8 cellular contexts compared by ENCODE assay signal in the genomic region with DNA sequence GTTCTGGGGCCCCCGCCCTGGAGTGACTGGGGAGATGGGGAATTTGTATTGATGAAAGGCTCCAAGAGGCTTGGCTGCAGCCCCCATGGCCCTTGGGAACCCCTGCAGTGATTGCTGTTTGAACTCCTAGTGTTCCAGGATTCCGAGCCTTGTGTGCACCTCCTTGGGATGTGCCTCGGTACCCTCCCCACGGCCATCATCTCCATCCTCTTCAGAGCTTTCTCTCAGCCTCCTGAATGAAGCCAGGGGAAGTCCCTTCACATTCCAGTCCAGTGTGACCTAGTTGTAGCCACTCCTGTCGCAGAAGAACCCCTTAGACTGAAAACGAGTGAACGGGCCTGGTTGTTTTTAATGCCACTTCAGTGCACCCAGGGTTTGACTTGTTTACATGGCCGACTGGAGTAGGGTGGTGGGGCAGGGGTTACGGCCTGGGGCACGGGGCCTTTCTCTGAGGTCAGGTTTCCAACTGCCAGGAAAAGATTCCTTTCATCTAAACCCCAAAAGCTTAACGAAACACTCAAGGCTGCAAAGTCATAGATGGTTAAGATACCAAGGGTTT. TPM values are rescaled to one million over a fixed set of nuclear protein-coding genes. Genes with fewer than 3 reads are reported as not detected.
A peak's percentile ranks its signal among the peaks of the same experiment; 100 is the strongest.
DNase-seq lines count a peak whose midpoint lies in the region; ATAC-seq and TF ChIP-seq lines count a peak whose summit lies in the region.

No MANE protein-coding gene starts in this region.

- no peaks in the 10 kb centered on the region for H3K9me3 ChIP-seq in ascending aorta

- H3K4me3 ChIP-seq in ACC112 (ENCODE audit: low read depth, low read length) (peak overlapping the region; percentile 87), H7 (ENCODE audit: insufficient read depth, low read depth, low read length) (peak overlapping the region; percentile 60), ascending aorta (peak overlapping the region; percentile 75 to 79)

- TF ChIP-seq CTCF in ascending aorta (IDR thresholded peaks at IDR 0.05) = no peak

- DNase-seq in H7 (peak; percentile 56), ascending aorta (ENCODE audit: low spot score in 2 of 2) (no peak), left kidney (ENCODE audit: low read depth, low spot score) (peak; percentile 34), COR-L47 (lab: John Stamatoyannopoulos, UW) (no peak), kidney glomerular epithelial cell (lab: John Stamatoyannopoulos, UW) (no peak)

- no peak overlapping the region for H2AFZ ChIP-seq in ACC112 (ENCODE audit: low read length, unreplicated experiment)

- peak overlapping the region; percentile 64 for H3K27ac ChIP-seq in ACC112 (ENCODE audit: low read depth, low read length)
- H3K27ac ChIP-seq in ascending aorta = peak overlapping the region; percentile 88 to 90
- peak overlapping the region; percentile 74 for H3K27ac ChIP-seq in temporal lobe (ENCODE audit: low read depth, low read length)

- no peaks in the 10 kb centered on the region for H3K27me3 ChIP-seq in ACC112 (ENCODE audit: insufficient read depth, low read length)
- H3K27me3 ChIP-seq in H7 (ENCODE audit: control insufficient read depth, insufficient read depth, low read length) = no peaks in the 10 kb centered on the region
- H3K27me3 ChIP-seq in ascending aorta = no peaks in the 10 kb centered on the region

- ATAC-seq in GM19324 (IDR thresholded peaks at IDR 0.05; ENCODE audit: low FRiP score, unreplicated experiment) = no peak

- H3K36me3 ChIP-seq in ACC112 (ENCODE audit: insufficient read depth, low read length) (peaks cover 4% of the 10 kb centered on the region; the same call in 1 of the 2 replicates), H7 (replicated peaks; ENCODE audit: control insufficient read depth, insufficient read depth, low read length) (no peaks in the 10 kb centered on the region), ascending aorta (no peaks in the 10 kb centered on the region)

- H3K79me2 ChIP-seq in ACC112 (ENCODE audit: control insufficient read depth, insufficient read depth, low read length, unreplicated experiment) = peaks cover 61% of the 10 kb centered on the region

- intact Hi-C loops in ascending aorta (cut with DNase I) = loop anchor here (2.0 to 5.0 kb wide), 3 partner anchors 36 to 194 kb away; partner anchors contain the start of genes FLCN and PLD6

- H3K4me1 ChIP-seq in ACC112 (ENCODE audit: control insufficient read depth, insufficient read depth, low read length, unreplicated experiment) (peaks cover 26% of the 10 kb centered on the region), ascending aorta (peaks cover 3 to 29% of the 10 kb centered on the region in 2 donors)

RNA-seq across cellular contexts. Expression of gene MPRIP, which starts 1.5 kb away (rescaled TPM):
- 70.2 and 73.9 TPM in 2 replicates for total RNA-seq in H7 (2014; rRNA removed; shearing (Covaris generic))
- 246 TPM for total RNA-seq in ascending aorta
- 146 TPM for total RNA-seq in temporal lobe

Comparison
In these comparisons a context has a peak if more than half of its experiments do, and no peak if none do; other contexts are left out.
1. DNase-seq: peak in H7 (single experiment) and left kidney (single experiment); none in ascending aorta (0 of 2), COR-L47 (single experiment) and kidney glomerular epithelial cell (single experiment).
2. Peak in every context shown above with its lines, with median percentiles within 50 percentile points of each other: H3K27ac ChIP-seq and H3K4me3 ChIP-seq.